8 cellular contexts compared by ENCODE assay signal in genomic region chr3:15602146-15602536, GRCh38. TPM values are rescaled to one million over a fixed set of nuclear protein-coding genes. Genes with fewer than 3 reads are reported as not detected.
DNase-seq lines count a peak whose midpoint lies in the region; TF ChIP-seq lines count a peak whose summit lies in the region.

No MANE protein-coding gene starts in this region.

- no peak for TF ChIP-seq CTCF in GM10266 (IDR thresholded peaks at IDR 0.05; ENCODE audit: control insufficient read depth, insufficient read depth, low read depth, missing control alignments)
- no peak for TF ChIP-seq CTCF in PC-9 (conservative IDR thresholded peaks at IDR 0.05)
- no peak for TF ChIP-seq CTCF in esophagus squamous epithelium (IDR thresholded peaks at IDR 0.05)
- TF ChIP-seq CTCF in parathyroid adenoma (IDR thresholded peaks at IDR 0.05) = no peak

- H3K4me3 ChIP-seq in PC-9 = peak overlapping the region; percentile 79
- H3K4me3 ChIP-seq in esophagus squamous epithelium = peak overlapping the region; percentile 81 to 96 (median 89)
- peak overlapping the region; percentile 87 for H3K4me3 ChIP-seq in parathyroid adenoma (ENCODE audit: low read depth, low read length)

- H3K36me3 ChIP-seq in PC-9 (ENCODE audit: low read depth) = peaks cover 11% of the 10 kb centered on the region
- peaks cover 0 to 26% (median 0%) of the 10 kb centered on the region in 3 donors for H3K36me3 ChIP-seq in esophagus squamous epithelium
- no peaks in the 10 kb centered on the region for H3K36me3 ChIP-seq in parathyroid adenoma (ENCODE audit: control insufficient read depth, insufficient read depth, low read length)

- H3K27me3 ChIP-seq in PC-9 (ENCODE audit: insufficient read depth, low read depth) = no peaks in the 10 kb centered on the region
- H3K27me3 ChIP-seq in esophagus squamous epithelium = no peaks in the 10 kb centered on the region
- H3K27me3 ChIP-seq in parathyroid adenoma (ENCODE audit: control insufficient read depth, insufficient read depth, low read length) = no peaks in the 10 kb centered on the region

- H3F3A ChIP-seq in PC-9 (ENCODE audit: insufficient read depth, low read depth) = peaks cover 6% of the 10 kb centered on the region; the same call in 1 of the 2 replicates

- intact Hi-C loops in PC-9 (cut with micrococcal nuclease; ENCODE audit: unreplicated experiment) = loop anchor here (5.0 to 10.0 kb wide), 3 partner anchors 35 to 643 kb away; partner anchors contain the start of gene ANKRD28
- intact Hi-C loops in esophagus squamous epithelium (cut with DNase I) = no loop called here

- no peaks in the 10 kb centered on the region for H4K20me1 ChIP-seq in PC-9 (ENCODE audit: insufficient read depth)

- 1 to 3% methylated on average over 9 of the region's 9 CpGs for WGBS in esophagus squamous epithelium, 2 donors

- no peak for TF ChIP-seq POLR2A in esophagus squamous epithelium (IDR thresholded peaks at IDR 0.05)

- POLR2A ChIA-PET in HEK293T (lab: Yijun Ruan, JAX) (interaction anchor here (0.7 to 1.9 kb wide), 5 partner anchors 8 to 200 kb away, joined by 3 to 7 read pairs (median 4); no protein-coding TSS in a partner anchor), PC-9 (lab: Charles Lee; ENCODE audit: unreplicated experiment) (interaction anchor here (0.6 kb wide), 1 partner anchor 470 kb away, joined by 4 read pairs; no protein-coding TSS in a partner anchor)

- peaks cover 24% of the 10 kb centered on the region for H3K79me2 ChIP-seq in PC-9 (ENCODE audit: low read depth)
- H3K79me2 ChIP-seq in parathyroid adenoma = peaks cover 23% of the 10 kb centered on the region

- CTCF ChIA-PET in HEK293T (lab: Yijun Ruan, JAX) = no interaction called here
- CTCF ChIA-PET in PC-9 (lab: Charles Lee) = no interaction called here

- H3K4me1 ChIP-seq in PC-9 (replicated peaks; ENCODE audit: insufficient read depth) (peaks cover 18% of the 10 kb centered on the region), esophagus squamous epithelium (peaks cover 5 to 46% (median 24%) of the 10 kb centered on the region in 3 donors), parathyroid adenoma (peaks cover 11% of the 10 kb centered on the region)

- H2AFZ ChIP-seq in PC-9 (peak overlapping the region; percentile 94), parathyroid adenoma (peak overlapping the region; percentile 95)

- no peaks in the 10 kb centered on the region for H3K9me3 ChIP-seq in PC-9 (ENCODE audit: insufficient read depth, low read depth)
- H3K9me3 ChIP-seq in esophagus squamous epithelium = no peaks in the 10 kb centered on the region
- H3K9me3 ChIP-seq in parathyroid adenoma (ENCODE audit: control insufficient read depth, low read length) = no peaks in the 10 kb centered on the region

- TSS peak; percentile 83 for BruUV-seq in PC-9 (replicated peaks; lab: Mats Ljungman, UMichigan)

- peak; percentile 15 for DNase-seq in GM10266 (ENCODE audit: extremely low spot score)
- no peak for DNase-seq in HEK293T (ENCODE audit: extremely low spot score)
- DNase-seq in PC-9 = no peak
- no peak for DNase-seq in esophagus squamous epithelium (lab: John Stamatoyannopoulos, UW)
- DNase-seq in SW 1271 (lab: John Stamatoyannopoulos, UW) = no peak
- DNase-seq in stimulated activated CD4-positive, alpha-beta T cell treated with anti-CD3 and anti-CD28 coated beads, Interleukin-4, amount 100 ng/mL, for 4 hours = no peak
- no peak for DNase-seq in OCI-M2 (lab: John Stamatoyannopoulos, UW; ENCODE audit: unreplicated experiment)

- peak overlapping the region; percentile 66 for H3K27ac ChIP-seq in PC-9
- peak overlapping the region; percentile 83 to 95 (median 94) for H3K27ac ChIP-seq in esophagus squamous epithelium
- H3K27ac ChIP-seq in parathyroid adenoma = peak overlapping the region; percentile 88

- H3K9me2 ChIP-seq in PC-9 (ENCODE audit: insufficient read depth) = no peaks in the 10 kb centered on the region

- H3K4me2 ChIP-seq in PC-9 = peak overlapping the region; percentile 84
- H3K4me2 ChIP-seq in parathyroid adenoma (ENCODE audit: low read length) = peak overlapping the region; percentile 63

- peak overlapping the region; percentile 5 for H3K9ac ChIP-seq in parathyroid adenoma

TF ChIP-seq in HEK293T, 16 proteins besides CTCF, POLR2A, EP300 and RAD21:
- peak; percentile 53; the same call in 1 of the 2 replicates for TF ChIP-seq L3MBTL2 (conservative IDR thresholded peaks at IDR 0.05)
- TF ChIP-seq CTBP1 (IDR thresholded peaks at IDR 0.05; ENCODE audit: borderline replicate concordance) = no peak
- TF ChIP-seq NFRKB (IDR thresholded peaks at IDR 0.05) = no peak

RNA-seq across cellular contexts. Expression of gene BTD, which starts 0.6 kb away (rescaled TPM):
- 15.6 and 18.1 TPM in 2 replicates for total RNA-seq in PC-9 (2021)
- total RNA-seq in esophagus squamous epithelium = 10 to 100 TPM in 3 of 4 donors, 1 to 10 TPM in 1; 7.7 to 16.6 (median 12.3) TPM

RNA-seq across cellular contexts. Expression of gene HACL1, which starts 0.8 kb away (rescaled TPM):
- total RNA-seq in PC-9 (2021) (28.7 and 31.7 TPM in 2 replicates), esophagus squamous epithelium (10 to 100 TPM in 2 of 4 donors, 1 to 10 TPM in 2; 3.3 to 22.3 (median 9.4) TPM)
